ENCODE assay signal across 13 cellular contexts in genomic region chr3:159855599-159856495, GRCh38. TPM values are rescaled to one million over a fixed set of nuclear protein-coding genes. Genes with fewer than 3 reads are reported as not detected.
DNase-seq lines count a peak whose midpoint lies in the region; ATAC-seq and TF ChIP-seq lines count a peak whose summit lies in the region.
"Had no signal": no experiment of that assay in that cellular context is flagged by ENCODE, and none has a peak within 500 bp of the region (broad histone marks: within the 10 kb centered on the region; RNA-seq: fewer than 3 reads in every experiment).

No MANE protein-coding gene starts in this region.

- DNase-seq in cardiac muscle cell (ENCODE audit: low read depth in 1 of 2, low spot score in 1 of 2) = no peak
- DNase-seq in Right ventricle myocardium inferior (ENCODE audit: missing footprints) = no peak
- no peak for DNase-seq in mesothelial cell of epicardium (ENCODE audit: low spot score in 2 of 2, unreplicated experiment in 2 of 2)
- no peak for DNase-seq in upper lobe of left lung
- no peak for DNase-seq in NCI-H187 treated with DMSO at 0.1 percent for 48 hours (lab: John Stamatoyannopoulos, UW)
- DNase-seq: activated CD8-positive, alpha-beta T cell treated with anti-CD3 and anti-CD28 coated beads for 36 hours; activated naive CD4-positive, alpha-beta T cell treated with anti-CD3 and anti-CD28 coated beads, Interleukin-2, amount 10 ng/mL, durations not matched to agents 7 days and 5 days; natural killer cell; stimulated activated naive B cell treated with anti-CD40 and anti-IgM and Interleukin-4, amounts not matched to agents 10 μg/mL and 1 μg/mL and 100 μg/mL, for 72 hours; T-helper 1 cell had no signal

- peak overlapping the region; percentile 98 for H3K27ac ChIP-seq in cardiac muscle cell
- peak overlapping the region; percentile 74 for H3K27ac ChIP-seq in cingulate gyrus (ENCODE audit: low read depth, low read length)
- H3K27ac ChIP-seq in upper lobe of left lung = peak overlapping the region in 3 of 4 donors; percentile 34 to 74 (median 40)

- TF ChIP-seq CTCF in cardiac muscle cell (IDR thresholded peaks at IDR 0.05; ENCODE audit: low read depth, low read length) (no peak), mesothelial cell of epicardium (IDR thresholded peaks at IDR 0.05; ENCODE audit: unreplicated experiment) (no peak), upper lobe of left lung (IDR thresholded peaks at IDR 0.05) (no peak)

- intact Hi-C loops in Right ventricle myocardium inferior (cut with DNase I) = loop anchor here (5.0 kb wide), 1 partner anchor 121 kb away; no protein-coding TSS in a partner anchor

- no peak overlapping the region for H3K4me3 Mint-ChIP-seq in mesothelial cell of epicardium
- H3K4me3 Mint-ChIP-seq: activated CD8-positive, alpha-beta T cell treated with anti-CD3 and anti-CD28 coated beads for 36 hours; activated naive CD4-positive, alpha-beta T cell treated with anti-CD3 and anti-CD28 coated beads, Interleukin-2, amount 10 ng/mL, durations not matched to agents 7 days and 5 days; natural killer cell had no signal

- H3K36me3 ChIP-seq in cardiac muscle cell = peaks cover 5% of the 10 kb centered on the region
- H3K36me3 ChIP-seq in upper lobe of left lung = no peaks in the 10 kb centered on the region

- H3K27me3 Mint-ChIP-seq in mesothelial cell of epicardium (ENCODE audit: low read depth) = no peaks in the 10 kb centered on the region

- H3K9me3 ChIP-seq in cardiac muscle cell (ENCODE audit: low read depth) = no peaks in the 10 kb centered on the region
- H3K9me3 ChIP-seq in upper lobe of left lung = no peaks in the 10 kb centered on the region

- no peaks in the 10 kb centered on the region for H3K36me3 Mint-ChIP-seq in mesothelial cell of epicardium
- H3K36me3 Mint-ChIP-seq: activated naive CD4-positive, alpha-beta T cell treated with anti-CD3 and anti-CD28 coated beads, Interleukin-2, amount 10 ng/mL, durations not matched to agents 7 days and 5 days; natural killer cell had no signal

- no peak for TF ChIP-seq EP300 in upper lobe of left lung (IDR thresholded peaks at IDR 0.05)

- no peak for TF ChIP-seq POLR2A in upper lobe of left lung (IDR thresholded peaks at IDR 0.05)

- 66 to 76% methylated on average over 7 of the region's 7 CpGs for WGBS in upper lobe of left lung, 2 donors

- no peaks in the 10 kb centered on the region for H3K9me3 Mint-ChIP-seq in mesothelial cell of epicardium
- H3K9me3 Mint-ChIP-seq: activated CD8-positive, alpha-beta T cell treated with anti-CD3 and anti-CD28 coated beads for 36 hours; activated naive CD4-positive, alpha-beta T cell treated with anti-CD3 and anti-CD28 coated beads, Interleukin-2, amount 10 ng/mL, durations not matched to agents 7 days and 5 days; natural killer cell; stimulated activated naive B cell treated with anti-CD40 and anti-IgM and Interleukin-4, amounts not matched to agents 10 μg/mL and 1 μg/mL and 100 μg/mL, for 72 hours had no signal

- ATAC-seq in Right ventricle myocardium inferior (no peak), upper lobe of left lung (ENCODE audit: low FRiP score in 2 of 2) (no peak), GM21825 (IDR thresholded peaks at IDR 0.05; ENCODE audit: unreplicated experiment) (no peak), HG03135 (IDR thresholded peaks at IDR 0.05; ENCODE audit: unreplicated experiment) (no peak)
- ATAC-seq: activated CD8-positive, alpha-beta T cell treated with anti-CD3 and anti-CD28 coated beads for 36 hours; natural killer cell had no signal

- H3K4me1 ChIP-seq in cardiac muscle cell (ENCODE audit: low read depth) (peaks cover 75% of the 10 kb centered on the region), upper lobe of left lung (peaks cover 44 to 77% (median 63%) of the 10 kb centered on the region in 4 donors)

- H3K27me3 ChIP-seq in cardiac muscle cell (no peaks in the 10 kb centered on the region), upper lobe of left lung (no peaks in the 10 kb centered on the region)

- peak overlapping the region; percentile 86 for H3K27ac Mint-ChIP-seq in mesothelial cell of epicardium
- H3K27ac Mint-ChIP-seq: activated CD8-positive, alpha-beta T cell treated with anti-CD3 and anti-CD28 coated beads for 36 hours; activated naive CD4-positive, alpha-beta T cell treated with anti-CD3 and anti-CD28 coated beads, Interleukin-2, amount 10 ng/mL, durations not matched to agents 7 days and 5 days; natural killer cell; stimulated activated naive B cell treated with anti-CD40 and anti-IgM and Interleukin-4, amounts not matched to agents 10 μg/mL and 1 μg/mL and 100 μg/mL, for 72 hours had no signal

- H3K4me3 ChIP-seq in cardiac muscle cell = peak overlapping the region; percentile 26
- no peak overlapping the region for H3K4me3 ChIP-seq in upper lobe of left lung

- H3K4me1 Mint-ChIP-seq in mesothelial cell of epicardium = peaks cover 74% of the 10 kb centered on the region
- H3K4me1 Mint-ChIP-seq: activated naive CD4-positive, alpha-beta T cell treated with anti-CD3 and anti-CD28 coated beads, Interleukin-2, amount 10 ng/mL, durations not matched to agents 7 days and 5 days had no signal

RNA-seq across cellular contexts. Expression of gene SCHIP1, which starts 16.2 kb away (rescaled TPM):
- 50.5 and 67.8 TPM in 2 replicates for total RNA-seq in cardiac muscle cell
- polyA plus RNA-seq in cardiac muscle cell = 52.5 and 58.0 TPM in 2 replicates
- 55.5 TPM for total RNA-seq in Right ventricle myocardium inferior
- 9.2 to 10.6 TPM (median 9.8 TPM) in 3 replicates for total RNA-seq in mesothelial cell of epicardium
- total RNA-seq in upper lobe of left lung = 10 to 100 TPM in 3 of 6 donors, 1 to 10 TPM in 3; 6.3 to 28.7 (median 9.5) TPM
- total RNA-seq: activated CD8-positive, alpha-beta T cell treated with anti-CD3 and anti-CD28 coated beads for 36 hours; natural killer cell had no signal

Comparison
In these comparisons a context has a peak if more than half of its experiments do, and no peak if none do; other contexts are left out.
1. H3K27ac ChIP-seq: peak in every context shown above with its lines; median percentile 98 in cardiac muscle cell; 74 in cingulate gyrus; 40 in upper lobe of left lung.